In the genomic region with DNA sequence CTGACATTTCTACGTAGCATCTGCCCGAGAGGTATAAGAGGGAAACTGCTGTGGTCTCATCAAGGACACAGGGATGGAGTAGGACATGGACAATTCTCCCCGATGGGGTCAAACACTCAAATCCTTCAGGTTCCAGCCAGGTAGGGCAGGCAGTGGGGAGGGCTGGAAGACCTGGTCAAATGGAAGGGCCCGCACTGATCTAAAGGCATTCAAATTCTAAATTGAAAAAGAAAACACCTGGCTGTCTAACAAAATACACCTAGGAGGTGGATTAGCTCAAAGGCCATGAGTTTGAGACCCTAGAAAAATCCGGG, we compare ENCODE assay signal across 10 cellular contexts. TPM values are rescaled to one million over a fixed set of nuclear protein-coding genes. Genes with fewer than 3 reads are reported as not detected.
A peak's percentile ranks its signal among the peaks of the same experiment; 100 is the strongest.
DNase-seq lines count a peak whose midpoint lies in the region; ATAC-seq, FAIRE-seq and TF ChIP-seq lines count a peak whose summit lies in the region.
"Had no signal": no experiment of that assay in that cellular context is flagged by ENCODE, and none has a peak within 500 bp of the region (broad histone marks: within the 10 kb centered on the region; RNA-seq: fewer than 3 reads in every experiment).

No MANE protein-coding gene starts in this region.

- H3K4me3 Mint-ChIP-seq in CD4-positive, alpha-beta T cell = peak overlapping the region; percentile 86
- peak overlapping the region; percentile 70 for H3K4me3 Mint-ChIP-seq in central memory CD8-positive, alpha-beta T cell
- peak overlapping the region; percentile 84 to 89 (median 85) for H3K4me3 Mint-ChIP-seq in nephron

- no peak for TF ChIP-seq CTCF in CD4-positive, alpha-beta T cell (IDR thresholded peaks at IDR 0.05)
- TF ChIP-seq CTCF in HCT116 (IDR thresholded peaks at IDR 0.05 in 2 of 3, conservative IDR thresholded peaks at IDR 0.05 in 1 of 3; ENCODE audit: borderline replicate concordance in 1 of 3, insufficient read depth in 1 of 3, low read depth in 2 of 3, low read length in 2 of 3) (no peak), nephron (IDR thresholded peaks at IDR 0.05; ENCODE audit: unreplicated experiment in 3 of 3) (no peak), left lung (IDR thresholded peaks at IDR 0.05) (no peak)

- H3K4me1 Mint-ChIP-seq in CD4-positive, alpha-beta T cell (ENCODE audit: low read depth) = peaks cover 13% of the 10 kb centered on the region
- peaks cover 6% of the 10 kb centered on the region for H3K4me1 Mint-ChIP-seq in central memory CD8-positive, alpha-beta T cell
- peaks cover 15% of the 10 kb centered on the region for H3K4me1 Mint-ChIP-seq in nephron

- peaks cover 31% of the 10 kb centered on the region for H3K27me3 ChIP-seq in CD4-positive, alpha-beta T cell (ENCODE audit: control insufficient read depth, insufficient read depth, low read length)
- H3K27me3 ChIP-seq in HCT116 (ENCODE audit: insufficient read depth, low read length) (no peaks in the 10 kb centered on the region), left lung (peaks cover 13 to 42% of the 10 kb centered on the region in 2 donors)

- intact Hi-C loops in CD4-positive, alpha-beta T cell (cut with DNase I, micrococcal nuclease) = no loop called here
- intact Hi-C loops in HCT116 (cut with micrococcal nuclease) = no loop called here
- intact Hi-C loops in left lung (cut with DNase I) = no loop called here

- no peaks in the 10 kb centered on the region for H4K20me1 ChIP-seq in HCT116 (ENCODE audit: insufficient read depth)

- TF ChIP-seq POLR2A in HCT116 (IDR thresholded peaks at IDR 0.05; ENCODE audit: borderline replicate concordance, extremely low read depth, insufficient read depth, insufficient read length) (no peak), GM12892 (IDR thresholded peaks at IDR 0.05; ENCODE audit: low read depth, low read length) (no peak)

- peak overlapping the region; percentile 99 for H3K4me2 ChIP-seq in HCT116 (ENCODE audit: low read length)

- H3K36me3 ChIP-seq in HCT116 (ENCODE audit: control insufficient read depth in 1 of 2, insufficient read depth in 2 of 2, low read length in 2 of 2) (no peaks in the 10 kb centered on the region), left lung (no peaks in the 10 kb centered on the region)
- H3K36me3 ChIP-seq: transverse colon had no signal

- no peak overlapping the region for H3K27ac ChIP-seq in CD4-positive, alpha-beta T cell (ENCODE audit: low read depth, low read length)
- H3K27ac ChIP-seq in HCT116 (ENCODE audit: low read depth, low read length) = no peak overlapping the region
- H3K27ac ChIP-seq in left lung = no peak overlapping the region
- H3K27ac ChIP-seq: foreskin keratinocyte, transverse colon had no signal

- ATAC-seq in CD4-positive, alpha-beta T cell (ENCODE audit: poor library complexity) = no peak
- no peak for ATAC-seq in HCT116
- no peak for ATAC-seq in central memory CD8-positive, alpha-beta T cell (replicated peaks; ENCODE audit: extremely low read depth, poor library complexity, severe bottlenecking)
- ATAC-seq in left lung = no peak
- ATAC-seq in HG02798 (IDR thresholded peaks at IDR 0.05; ENCODE audit: poor library complexity, unreplicated experiment) = no peak

- no peak overlapping the region for H3K27ac Mint-ChIP-seq in CD4-positive, alpha-beta T cell
- peak overlapping the region; percentile 14 for H3K27ac Mint-ChIP-seq in central memory CD8-positive, alpha-beta T cell (ENCODE audit: low read depth)
- peak overlapping the region; percentile 41 to 82 (median 62) for H3K27ac Mint-ChIP-seq in nephron

- no peak for DNase-seq in CD4-positive, alpha-beta T cell
- DNase-seq in HCT116 (ENCODE audit: low read depth, low spot score) = no peak
- no peak for DNase-seq in central memory CD8-positive, alpha-beta T cell (ENCODE audit: low spot score in 2 of 2)
- no peak for DNase-seq in left lung
- no peak for DNase-seq in activated CD8-positive, alpha-beta memory T cell treated with anti-CD3 and anti-CD28 coated beads for 24 hours
- no peak for DNase-seq in GM12892 (ENCODE audit: insufficient read length)
- DNase-seq: foreskin keratinocyte had no signal

- H3K79me2 ChIP-seq in HCT116 (ENCODE audit: insufficient read depth, low read length) = no peaks in the 10 kb centered on the region

- FAIRE-seq in GM12892 (lab: Jason Lieb, UNC) = no peak

- no peaks in the 10 kb centered on the region for H3K9me3 Mint-ChIP-seq in CD4-positive, alpha-beta T cell
- H3K9me3 Mint-ChIP-seq in central memory CD8-positive, alpha-beta T cell = no peaks in the 10 kb centered on the region
- no peaks in the 10 kb centered on the region for H3K9me3 Mint-ChIP-seq in nephron

- RAD21 ChIA-PET in HCT116 (lab: Charles Lee; ENCODE audit: low non-redundant PET in 1 of 2, low total read pairs in 2 of 2, uncharacterized antibody in 2 of 2, unreplicated experiment in 2 of 2) = no interaction called here

- TF ChIP-seq RAD21 in HCT116 (IDR thresholded peaks at IDR 0.05; ENCODE audit: low read depth) = no peak

- no peaks in the 10 kb centered on the region for H3K9me3 ChIP-seq in CD4-positive, alpha-beta T cell (ENCODE audit: control insufficient read depth, low read length)
- no peaks in the 10 kb centered on the region for H3K9me3 ChIP-seq in HCT116 (ENCODE audit: control insufficient read depth in 1 of 2, insufficient read depth in 1 of 2, low read depth in 1 of 2, low read length in 2 of 2)
- no peaks in the 10 kb centered on the region for H3K9me3 ChIP-seq in left lung
- H3K9me3 ChIP-seq: transverse colon had no signal

- H3K4me1 ChIP-seq in HCT116 (ENCODE audit: control insufficient read depth in 1 of 2, insufficient read depth in 2 of 2, low read length in 2 of 2) (peaks cover 15 to 20% of the 10 kb centered on the region in 2 experiments; a peak in 3 of 4 replicates), left lung (peaks cover 9 to 22% of the 10 kb centered on the region in 2 donors)
- H3K4me1 ChIP-seq: foreskin keratinocyte had no signal

- H3K9me2 ChIP-seq in HCT116 (ENCODE audit: insufficient read depth) = no peaks in the 10 kb centered on the region

- BruUV-seq in HCT116 (replicated peaks; lab: Mats Ljungman, UMichigan) = no TSS peak

- peak overlapping the region; percentile 98 for H2AFZ ChIP-seq in HCT116 (ENCODE audit: low read depth, low read length, poor library complexity, severe bottlenecking)

- POLR2A ChIA-PET in CD4-positive, alpha-beta T cell (lab: Charles Lee) = no interaction called here
- POLR2A ChIA-PET in HCT116 (lab: Charles Lee) = no interaction called here

- CTCF ChIA-PET in CD4-positive, alpha-beta T cell (lab: Charles Lee) = no interaction called here
- CTCF ChIA-PET in HCT116 (lab: Charles Lee) = interaction anchor here (0.8 to 3.7 kb wide), 2 partner anchors 10 to 167 kb away, joined by 3 to 20 read pairs; no protein-coding TSS in a partner anchor

- H3K27me3 Mint-ChIP-seq in CD4-positive, alpha-beta T cell = peaks cover 8% of the 10 kb centered on the region
- peaks cover 7% of the 10 kb centered on the region for H3K27me3 Mint-ChIP-seq in central memory CD8-positive, alpha-beta T cell
- peaks cover 9% of the 10 kb centered on the region for H3K27me3 Mint-ChIP-seq in nephron (ENCODE audit: low read depth)

- H3K36me3 Mint-ChIP-seq in CD4-positive, alpha-beta T cell (ENCODE audit: low read depth) = no peaks in the 10 kb centered on the region
- H3K36me3 Mint-ChIP-seq in central memory CD8-positive, alpha-beta T cell (ENCODE audit: insufficient read depth) = peaks cover 2% of the 10 kb centered on the region
- H3K36me3 Mint-ChIP-seq in nephron (ENCODE audit: low read depth) = peaks cover 2% of the 10 kb centered on the region

- H3K4me3 ChIP-seq in HCT116 (replicated peaks in 1 of 2; ENCODE audit: low read depth in 1 of 2, low read length in 2 of 2) (peak overlapping the region; percentile 59 to 71), left lung (peak overlapping the region in 1 of 2 donors; percentile 41)

- no peak overlapping the region for H3K9ac ChIP-seq in HCT116 (ENCODE audit: low read length)

TF ChIP-seq in HCT116, 20 proteins besides CTCF, POLR2A, EP300 and RAD21 (continues in another document):
- TF ChIP-seq YY1 (IDR thresholded peaks at IDR 0.05; ENCODE audit: extremely low read depth, insufficient replicate concordance, low read depth, low read length) (no peak), ELF1 (IDR thresholded peaks at IDR 0.05; ENCODE audit: borderline replicate concordance, low read depth) (no peak), EZH2phosphoT487 (IDR thresholded peaks at IDR 0.05; ENCODE audit: borderline replicate concordance) (no peak), SIN3A (IDR thresholded peaks at IDR 0.05; ENCODE audit: low read depth) (no peak), ZFX (IDR thresholded peaks at IDR 0.05) (no peak), EZH2 (IDR thresholded peaks at IDR 0.05) (no peak), TCF7L2 (IDR thresholded peaks at IDR 0.05; ENCODE audit: borderline replicate concordance, extremely low read depth, insufficient read depth, insufficient read length) (no peak)
- TF ChIP-seq, protein P1, sequence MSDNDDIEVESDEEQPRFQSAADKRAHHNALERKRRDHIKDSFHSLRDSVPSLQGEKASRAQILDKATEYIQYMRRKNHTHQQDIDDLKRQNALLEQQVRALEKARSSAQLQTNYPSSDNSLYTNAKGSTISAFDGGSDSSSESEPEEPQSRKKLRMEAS (IDR thresholded peaks at IDR 0.05) = no peak

RNA-seq across cellular contexts. Expression of a gene that starts 8.2 kb away (rescaled TPM):
- not detected for total RNA-seq in CD4-positive, alpha-beta T cell
- total RNA-seq in HCT116 (2021; ENCODE audit: unreplicated experiment) = not detected
- not detected in 2 replicates for polyA plus RNA-seq in HCT116 (2012)
- 1 to 10 TPM in 1 of 2 donors, under 1 TPM in 1; 0.82 to 1.1 TPM for total RNA-seq in left lung
- polyA plus RNA-seq in GM12892 (2012; ENCODE audit: missing spikeins) = 1.2 TPM
- total RNA-seq: foreskin keratinocyte had no signal
- polyA plus RNA-seq: foreskin keratinocyte had no signal

RNA-seq across cellular contexts. Expression of a gene that starts 8.3 kb away (rescaled TPM):
- not detected for total RNA-seq in CD4-positive, alpha-beta T cell
- total RNA-seq in HCT116 (2021; ENCODE audit: unreplicated experiment) (not detected), left lung (1 to 10 TPM in 1 of 2 donors, under 1 TPM in 1; 0.20 to 1.3 TPM)
- 0.03 and 0.12 TPM in 2 replicates for polyA plus RNA-seq in HCT116 (2012)
- 0.61 TPM for polyA plus RNA-seq in GM12892 (2012; ENCODE audit: missing spikeins)
- total RNA-seq: foreskin keratinocyte, transverse colon had no signal
- polyA plus RNA-seq: foreskin keratinocyte had no signal

RNA-seq across cellular contexts. Expression of a gene that starts 16.7 kb away (rescaled TPM):
- not detected for total RNA-seq in CD4-positive, alpha-beta T cell
- total RNA-seq in HCT116 (2021; ENCODE audit: unreplicated experiment) = not detected
- polyA plus RNA-seq in HCT116 (2012) = not detected in 2 replicates
- total RNA-seq in left lung = 1 to 10 TPM; 2.5 to 2.9 TPM
- polyA plus RNA-seq in GM12892 (2012; ENCODE audit: missing spikeins) = not detected
- total RNA-seq: foreskin keratinocyte had no signal
- polyA plus RNA-seq: foreskin keratinocyte had no signal

RNA-seq across cellular contexts. Expression of a gene that starts 43.0 kb away (rescaled TPM):
- total RNA-seq in CD4-positive, alpha-beta T cell = not detected
- total RNA-seq in HCT116 (2021; ENCODE audit: unreplicated experiment) (0.34 TPM), left lung (not detected)
- 0.12 and 0.13 TPM in 2 replicates for polyA plus RNA-seq in HCT116 (2012)
- polyA plus RNA-seq in GM12892 (2012; ENCODE audit: missing spikeins) = not detected
